ENCODE assay signal across 22 cellular contexts in genomic region chr14:46137786-46138185, GRCh38.
DNase-seq lines count a peak whose midpoint lies in the region; ATAC-seq, FAIRE-seq and TF ChIP-seq lines count a peak whose summit lies in the region.
"Had no signal": no experiment of that assay in that cellular context is flagged by ENCODE, and none has a peak within 500 bp of the region (broad histone marks: within the 10 kb centered on the region; RNA-seq: fewer than 3 reads in every experiment).

No MANE protein-coding gene starts in this region.

- no peaks in the 10 kb centered on the region for H4K20me1 ChIP-seq in GM23248 (ENCODE audit: insufficient read depth)
- H4K20me1 ChIP-seq in endothelial cell of umbilical vein (replicated peaks; ENCODE audit: control insufficient read depth, extremely low read depth, insufficient read depth, low read length) = no peaks in the 10 kb centered on the region
- H4K20me1 ChIP-seq: BLaER1 had no signal

- no peaks in the 10 kb centered on the region for H3K4me1 Mint-ChIP-seq in activated CD8-positive, alpha-beta T cell treated with anti-CD3 and anti-CD28 coated beads, Interleukin-2, amount 10 ng/mL, durations not matched to agents 7 days and 5 days (ENCODE audit: low read depth)
- no peaks in the 10 kb centered on the region for H3K4me1 Mint-ChIP-seq in activated CD4-positive, alpha-beta memory T cell treated with anti-CD3 and anti-CD28 coated beads for 36 hours (ENCODE audit: low read depth)
- H3K4me1 Mint-ChIP-seq: CD14-positive monocyte had no signal

- peaks cover 13% of the 10 kb centered on the region for H3K9me3 Mint-ChIP-seq in activated CD8-positive, alpha-beta T cell treated with anti-CD3 and anti-CD28 coated beads, Interleukin-2, amount 10 ng/mL, durations not matched to agents 7 days and 5 days (ENCODE audit: insufficient read depth)
- H3K9me3 Mint-ChIP-seq in activated CD4-positive, alpha-beta memory T cell treated with anti-CD3 and anti-CD28 coated beads for 36 hours = peaks cover 26% of the 10 kb centered on the region

- no peaks in the 10 kb centered on the region for H3F3A ChIP-seq in GM23248 (ENCODE audit: insufficient read depth)

- H3K9ac ChIP-seq in GM23248 (no peak overlapping the region), endothelial cell of umbilical vein (replicated peaks; ENCODE audit: extremely low read depth, insufficient read depth, low read length) (no peak overlapping the region)
- H3K9ac ChIP-seq: BLaER1 had no signal

- H3K4me3 ChIP-seq in GM23248 = no peak overlapping the region
- H3K4me3 ChIP-seq in endothelial cell of umbilical vein (replicated peaks in 1 of 3; ENCODE audit: insufficient read depth in 1 of 3, low read depth in 1 of 3, low read length in 3 of 3) = no peak overlapping the region
- H3K4me3 ChIP-seq: BLaER1, GM12878 had no signal

- no peaks in the 10 kb centered on the region for H3K4me1 ChIP-seq in GM23248 (ENCODE audit: insufficient read depth)
- H3K4me1 ChIP-seq in endothelial cell of umbilical vein (ENCODE audit: control insufficient read depth, extremely low read depth, insufficient read depth, low read length) = peaks cover 25% of the 10 kb centered on the region
- H3K4me1 ChIP-seq: BE2C, BLaER1, Caco-2 had no signal

- H3K27me3 ChIP-seq in GM23248 (replicated peaks; ENCODE audit: insufficient read depth) (no peaks in the 10 kb centered on the region), endothelial cell of umbilical vein (ENCODE audit: control insufficient read depth in 2 of 2, insufficient read depth in 2 of 2, low read length in 2 of 2) (no peaks in the 10 kb centered on the region)
- H3K27me3 ChIP-seq: BE2C, BLaER1 had no signal

- POLR2A ChIA-PET in endothelial cell of umbilical vein (lab: Charles Lee) = no interaction called here
- POLR2A ChIA-PET in activated CD8-positive, alpha-beta T cell treated with anti-CD3 and anti-CD28 coated beads, Interleukin-2, amount 10 ng/mL, durations not matched to agents 7 days and 5 days (lab: Charles Lee) = no interaction called here
- POLR2A ChIA-PET in activated CD4-positive, alpha-beta memory T cell treated with anti-CD3 and anti-CD28 coated beads for 36 hours (lab: Charles Lee) = no interaction called here

- no peaks in the 10 kb centered on the region for H3K36me3 Mint-ChIP-seq in activated CD8-positive, alpha-beta T cell treated with anti-CD3 and anti-CD28 coated beads, Interleukin-2, amount 10 ng/mL, durations not matched to agents 7 days and 5 days (ENCODE audit: low read depth)
- H3K36me3 Mint-ChIP-seq in activated CD4-positive, alpha-beta memory T cell treated with anti-CD3 and anti-CD28 coated beads for 36 hours = no peaks in the 10 kb centered on the region
- H3K36me3 Mint-ChIP-seq: CD14-positive monocyte; CD8-positive, alpha-beta T cell had no signal

- CTCF ChIA-PET in endothelial cell of umbilical vein (lab: Charles Lee) = no interaction called here
- CTCF ChIA-PET in activated CD8-positive, alpha-beta T cell treated with anti-CD3 and anti-CD28 coated beads, Interleukin-2, amount 10 ng/mL, durations not matched to agents 7 days and 5 days (lab: Charles Lee) = no interaction called here
- CTCF ChIA-PET in activated CD4-positive, alpha-beta memory T cell treated with anti-CD3 and anti-CD28 coated beads for 36 hours (lab: Charles Lee) = no interaction called here

- intact Hi-C loops in endothelial cell of umbilical vein (cut with micrococcal nuclease) = no loop called here
- intact Hi-C loops in activated CD4-positive, alpha-beta memory T cell treated with anti-CD3 and anti-CD28 coated beads for 36 hours (cut with micrococcal nuclease) = no loop called here

- H3K4me3 Mint-ChIP-seq in activated CD8-positive, alpha-beta T cell treated with anti-CD3 and anti-CD28 coated beads, Interleukin-2, amount 10 ng/mL, durations not matched to agents 7 days and 5 days = no peak overlapping the region
- no peak overlapping the region for H3K4me3 Mint-ChIP-seq in activated CD4-positive, alpha-beta memory T cell treated with anti-CD3 and anti-CD28 coated beads for 36 hours
- H3K4me3 Mint-ChIP-seq: CD14-positive monocyte; CD4-positive, alpha-beta T cell; CD8-positive, alpha-beta T cell had no signal

- H3K36me3 ChIP-seq in GM23248 (ENCODE audit: low read depth) (no peaks in the 10 kb centered on the region), endothelial cell of umbilical vein (ENCODE audit: control insufficient read depth in 2 of 2, extremely low read depth in 1 of 2, insufficient read depth in 2 of 2, low read length in 2 of 2) (no peaks in the 10 kb centered on the region)
- H3K36me3 ChIP-seq: BE2C, BLaER1 had no signal

- ATAC-seq in esophagus mucosa = no peak
- no peak for ATAC-seq in activated CD8-positive, alpha-beta T cell treated with anti-CD3 and anti-CD28 coated beads, Interleukin-2, amount 10 ng/mL, durations not matched to agents 7 days and 5 days
- ATAC-seq: CD8-positive, alpha-beta T cell; GM12878 had no signal

- no peaks in the 10 kb centered on the region for H3K9me1 ChIP-seq in endothelial cell of umbilical vein (replicated peaks; ENCODE audit: control insufficient read depth, extremely low read depth, insufficient read depth, low read length)

- TF ChIP-seq POLR2A in endothelial cell of umbilical vein (IDR thresholded peaks at IDR 0.05; ENCODE audit: low read depth, low read length) = no peak

- in situ Hi-C loops in GM23248 (cut with MboI) = no loop called here

- no peaks in the 10 kb centered on the region for H3K79me2 ChIP-seq in GM23248 (ENCODE audit: insufficient read depth)
- no peaks in the 10 kb centered on the region for H3K79me2 ChIP-seq in endothelial cell of umbilical vein (ENCODE audit: control insufficient read depth, insufficient read depth, low read length)

- no peak overlapping the region for H3K27ac Mint-ChIP-seq in activated CD8-positive, alpha-beta T cell treated with anti-CD3 and anti-CD28 coated beads, Interleukin-2, amount 10 ng/mL, durations not matched to agents 7 days and 5 days
- H3K27ac Mint-ChIP-seq in activated CD4-positive, alpha-beta memory T cell treated with anti-CD3 and anti-CD28 coated beads for 36 hours = no peak overlapping the region
- H3K27ac Mint-ChIP-seq: CD14-positive monocyte; CD4-positive, alpha-beta T cell; CD8-positive, alpha-beta T cell had no signal

- DNase-seq in GM23248 = peak; percentile 37
- DNase-seq in endothelial cell of umbilical vein (ENCODE audit: low read depth, low spot score) = peak; percentile 49
- peak; percentile 80 for DNase-seq in foreskin melanocyte
- DNase-seq in CD1c-positive myeloid dendritic cell (ENCODE audit: extremely low spot score) = no peak
- no peak for DNase-seq in activated CD8-positive, alpha-beta T cell treated with anti-CD3 and anti-CD28 coated beads, Interleukin-2, amount 10 ng/mL, durations not matched to agents 7 days and 5 days
- no peak for DNase-seq in activated CD4-positive, alpha-beta memory T cell treated with anti-CD3 and anti-CD28 coated beads for 36 hours
- DNase-seq: 8988T; ACHN; BE2C; C1 segment of cervical spinal cord; Caco-2; Calu3; CD4-positive, alpha-beta T cell; CD8-positive, alpha-beta T cell; DMS79 treated with DMSO at 0.1 percent for 48 hours; GDM1 had no signal

- FAIRE-seq in endothelial cell of umbilical vein (lab: Jason Lieb, UNC) = no peak
- FAIRE-seq: GM12878, GM12892, GM18507 had no signal

- no TSS peak for BruUV-seq in endothelial cell of umbilical vein (replicated peaks; lab: Mats Ljungman, UMichigan)

- H3K4me2 ChIP-seq in GM23248 (ENCODE audit: unreplicated experiment) = no peak overlapping the region
- H3K4me2 ChIP-seq in endothelial cell of umbilical vein (ENCODE audit: insufficient read depth, low read length) = no peak overlapping the region
- H3K4me2 ChIP-seq: BLaER1 had no signal

- H3K27me3 Mint-ChIP-seq in activated CD8-positive, alpha-beta T cell treated with anti-CD3 and anti-CD28 coated beads, Interleukin-2, amount 10 ng/mL, durations not matched to agents 7 days and 5 days (ENCODE audit: low read depth) = no peaks in the 10 kb centered on the region
- H3K27me3 Mint-ChIP-seq in activated CD4-positive, alpha-beta memory T cell treated with anti-CD3 and anti-CD28 coated beads for 36 hours = no peaks in the 10 kb centered on the region
- H3K27me3 Mint-ChIP-seq: CD4-positive, alpha-beta T cell had no signal

- H3K9me2 ChIP-seq in GM23248 (ENCODE audit: insufficient read depth) = no peaks in the 10 kb centered on the region

- dilution Hi-C loops in endothelial cell of umbilical vein (cut with MboI; ENCODE audit: extremely low pct_ligation_motif_present, low sequenced_read_pairs) = no loop called here

- H3K27ac ChIP-seq in GM23248 = no peak overlapping the region
- H3K27ac ChIP-seq in endothelial cell of umbilical vein (ENCODE audit: insufficient read depth, low read depth, low read length) = no peak overlapping the region
- H3K27ac ChIP-seq: BLaER1 had no signal

- no peak for TF ChIP-seq CTCF in endothelial cell of umbilical vein (IDR thresholded peaks at IDR 0.05; ENCODE audit: extremely low read depth in 1 of 2, insufficient read depth in 1 of 2, low read depth in 1 of 2, low read length in 2 of 2)

- no peak overlapping the region for H2AFZ ChIP-seq in GM23248
- no peak overlapping the region for H2AFZ ChIP-seq in endothelial cell of umbilical vein (ENCODE audit: low read depth, low read length)

- no peaks in the 10 kb centered on the region for H3K9me3 ChIP-seq in GM23248 (ENCODE audit: low read depth)
- no peaks in the 10 kb centered on the region for H3K9me3 ChIP-seq in endothelial cell of umbilical vein (replicated peaks; ENCODE audit: control insufficient read depth, insufficient read depth, low read length)
- H3K9me3 ChIP-seq: BE2C, BLaER1, Caco-2 had no signal

TF ChIP-seq in endothelial cell of umbilical vein, 7 proteins besides CTCF, POLR2A, EP300 and RAD21:
- no peak for TF ChIP-seq MYC (IDR thresholded peaks at IDR 0.05; ENCODE audit: low read depth, low read length)
- no peak for TF ChIP-seq FOS (IDR thresholded peaks at IDR 0.05; ENCODE audit: borderline replicate concordance, insufficient read depth, low read length)
- TF ChIP-seq JUN (IDR thresholded peaks at IDR 0.05; ENCODE audit: borderline replicate concordance, insufficient read depth, insufficient read length, low read depth) = no peak
- no peak for TF ChIP-seq MAX (IDR thresholded peaks at IDR 0.05; ENCODE audit: insufficient read depth, insufficient read length)
- no peak for TF ChIP-seq EZH2 (IDR thresholded peaks at IDR 0.05; ENCODE audit: borderline replicate concordance, low read depth, low read length, severe bottlenecking)
- no peak for TF ChIP-seq GATA2 (IDR thresholded peaks at IDR 0.05; ENCODE audit: insufficient read depth, insufficient read length, low read depth, low read length)
- no peak for TF ChIP-seq POLR2AphosphoS5 (IDR thresholded peaks at IDR 0.05; ENCODE audit: insufficient read depth, low read depth, low read length)
TF ChIP-seq in endothelial cell of umbilical vein: peak in this region for 0.

Comparison
In these comparisons a context has a peak if more than half of its experiments do, and no peak if none do; other contexts are left out.
1. DNase-seq: peak in GM23248 (single experiment), endothelial cell of umbilical vein (single experiment) and foreskin melanocyte (single experiment); none in CD1c-positive myeloid dendritic cell (single experiment), activated CD8-positive, alpha-beta T cell treated with anti-CD3 and anti-CD28 coated beads, Interleukin-2, amount 10 ng/mL, durations not matched to agents 7 days and 5 days (single experiment) and activated CD4-positive, alpha-beta memory T cell treated with anti-CD3 and anti-CD28 coated beads for 36 hours (single experiment).